Comparison of ENCODE assay signal across 10 cellular contexts in the genomic region with DNA sequence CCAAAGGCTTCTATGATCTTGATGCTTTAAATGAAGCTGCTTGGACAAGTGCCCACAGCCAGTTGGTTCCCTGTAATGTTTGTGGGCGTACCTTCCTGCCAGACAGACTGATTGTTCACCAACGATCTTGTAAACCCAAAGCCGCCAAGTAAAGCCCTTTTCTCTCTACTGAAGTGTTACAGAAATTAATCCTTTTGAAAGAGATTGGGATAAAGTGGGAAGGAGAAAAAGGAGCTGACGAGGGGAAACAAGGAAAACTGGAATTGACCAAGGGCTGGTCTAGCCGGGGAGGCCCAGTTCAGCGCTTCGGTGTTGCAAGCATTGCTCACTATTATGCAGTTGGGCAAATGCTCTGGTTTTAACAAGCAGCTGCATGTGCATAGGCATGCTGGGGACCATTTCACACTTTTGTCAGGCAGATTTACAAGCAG. TPM values are rescaled to one million over a fixed set of nuclear protein-coding genes. Genes with fewer than 3 reads are reported as not detected.
DNase-seq lines count a peak whose midpoint lies in the region; ATAC-seq, FAIRE-seq and TF ChIP-seq lines count a peak whose summit lies in the region.
"Had no signal": no experiment of that assay in that cellular context is flagged by ENCODE, and none has a peak within 500 bp of the region (broad histone marks: within the 10 kb centered on the region; RNA-seq: fewer than 3 reads in every experiment).

No MANE protein-coding gene starts in this region.

- TF ChIP-seq RAD21 in H1 (IDR thresholded peaks at IDR 0.05 in 1 of 2, conservative IDR thresholded peaks at IDR 0.05 in 1 of 2; ENCODE audit: low read depth in 2 of 2, low read length in 2 of 2), result no peak

- WGBS in H1 (ENCODE audit: extremely low coverage in 1 of 2, insufficient coverage in 1 of 2, insufficient read length in 1 of 2, insufficient replicate concordance in 2 of 2, low coverage in 1 of 2, low lambda C conversion rate in 2 of 2, missing lambda C conversion rate in 1 of 2), 2 experiments, result 41% methylated on average over 7 of the region's 7 CpGs; no CpG with 5 or more reads in 1 of the 2 experiments

- no peaks in the 10 kb centered on the region for H3K36me3 Mint-ChIP-seq in activated T-helper 1 cell treated with anti-CD3 and anti-CD28 coated beads, Interleukin-12 subunit alpha, Interleukin-12 subunit beta, Interleukin-2, Interleukin-4 antibody, amounts not matched to agents 30 ng/mL and 10 ng/mL and 1 ng/mL, durations not matched to agents 14 hours and 24 hours and 36 hours (ENCODE audit: low read depth)

- H3K23me2 ChIP-seq in H1 (ENCODE audit: low read depth, low read length), result no peaks in the 10 kb centered on the region

- 0 out of 2 replicates have a peak overlapping the region, but pooled peaks have one; percentile 54 for H2BK15ac ChIP-seq in H1 (ENCODE audit: low read length)

- no peak overlapping the region for H3K18ac ChIP-seq in H1 (ENCODE audit: extremely low read depth, low read length)

- CTCF ChIA-PET in H1 (lab: Charles Lee; ENCODE audit: partially characterized antibody), result interaction anchor here (0.6 to 2.0 kb wide), 5 partner anchors 10 to 318 kb away, joined by 3 to 10 read pairs (median 3); no protein-coding TSS in a partner anchor

- H4K8ac ChIP-seq in H1 (ENCODE audit: extremely low read depth, insufficient read depth, low read length), result no peak overlapping the region

- in situ Hi-C loops in ACHN (cut with HindIII; ENCODE audit: low pct_ligation_motif_present, low pct_unique_long_range_greater_than_20kb, low sequenced_read_pairs), result no loop called here

- H3K4me2 ChIP-seq in H1 (ENCODE audit: insufficient read depth in 1 of 2, low read depth in 2 of 2, low read length in 2 of 2), result peak overlapping the region; percentile 26 to 32; a peak in 2 of 4 replicates

- no peak overlapping the region for H3K4ac ChIP-seq in H1 (replicated peaks; ENCODE audit: insufficient read length, low read depth, low read length)

- ATAC-seq in mucosa of descending colon (peak; percentile 71), HG03439 (IDR thresholded peaks at IDR 0.05; ENCODE audit: unreplicated experiment) (no peak)

- H3K36me3 ChIP-seq in H1 (ENCODE audit: control insufficient read depth in 2 of 4, insufficient read depth in 4 of 4, low read length in 3 of 4) (no peaks in the 10 kb centered on the region), mucosa of descending colon (ENCODE audit: low read depth) (no peaks in the 10 kb centered on the region)

- no peak overlapping the region for H4K91ac ChIP-seq in H1 (replicated peaks; ENCODE audit: insufficient read length, low read length)

- no peak for TF ChIP-seq EP300 in H1 (IDR thresholded peaks at IDR 0.05; ENCODE audit: borderline replicate concordance in 1 of 2, low read depth in 2 of 2, low read length in 2 of 2)

- no peak overlapping the region for H3K27ac Mint-ChIP-seq in activated T-helper 1 cell treated with anti-CD3 and anti-CD28 coated beads, Interleukin-12 subunit alpha, Interleukin-12 subunit beta, Interleukin-2, Interleukin-4 antibody, amounts not matched to agents 30 ng/mL and 10 ng/mL and 1 ng/mL, durations not matched to agents 14 hours and 24 hours and 36 hours
- H3K27ac Mint-ChIP-seq: dendritic cell treated with granulocyte-macrophage colony-stimulating factor and Interleukin-4, amounts not matched to agents 40 ng/mL and 50 ng/mL, for 4 days had no signal

- no peaks in the 10 kb centered on the region for H3K79me2 ChIP-seq in H1 (ENCODE audit: control insufficient read depth in 1 of 2, insufficient read depth in 2 of 2, low read length in 2 of 2)

- peak; percentile 80 for DNase-seq in ACHN
- peak; percentile 41 for DNase-seq in NCI-H2227 (lab: John Stamatoyannopoulos, UW; ENCODE audit: unreplicated experiment)
- DNase-seq in H1 (ENCODE audit: low read depth in 1 of 2, low spot score in 2 of 2), result no peak
- peak; percentile 55 to 91 (median 61) for DNase-seq in mucosa of descending colon
- DNase-seq in activated T-helper 1 cell treated with anti-CD3 and anti-CD28 coated beads, Interleukin-12 subunit alpha, Interleukin-12 subunit beta, Interleukin-2, Interleukin-4 antibody, amounts not matched to agents 30 ng/mL and 10 ng/mL and 1 ng/mL, durations not matched to agents 14 hours and 24 hours and 36 hours (ENCODE audit: low spot score), result no peak
- no peak for DNase-seq in stimulated activated naive CD4-positive, alpha-beta T cell (lab: John Stamatoyannopoulos, UW)
- DNase-seq in activated CD4-positive, alpha-beta T cell treated with anti-CD3 and anti-CD28 coated beads, Interleukin-2, amount 50 U/mL, for 1 hour, result no peak
- DNase-seq: stimulated activated CD4-positive, alpha-beta T cell treated with anti-CD3 and anti-CD28 coated beads, Interleukin-2, amount 100 ng/mL, for 24 hours had no signal

- H3K9ac ChIP-seq in H1 (replicated peaks in 1 of 4; ENCODE audit: extremely low read depth in 1 of 4, low read depth in 3 of 4, low read length in 3 of 4), result no peak overlapping the region

- H2AK5ac ChIP-seq in H1 (ENCODE audit: low read depth, low read length), result no peak overlapping the region

- no peaks in the 10 kb centered on the region for H3K27me3 ChIP-seq in H1 (replicated peaks in 1 of 4; ENCODE audit: control insufficient read depth in 3 of 4, extremely low read depth in 1 of 4, insufficient read depth in 3 of 4, low read length in 3 of 4)

- no peak overlapping the region for H2BK5ac ChIP-seq in H1 (ENCODE audit: low read depth, low read length)

- H2BK12ac ChIP-seq in H1 (ENCODE audit: low read depth, low read length), result no peak overlapping the region

- TF ChIP-seq CTCF in H1 (IDR thresholded peaks at IDR 0.05; ENCODE audit: control extremely low read depth in 1 of 3, insufficient read depth in 1 of 3, low read depth in 1 of 3, low read length in 3 of 3) (no peak), mucosa of descending colon (IDR thresholded peaks at IDR 0.05) (no peak)

- no peak overlapping the region for H3K23ac ChIP-seq in H1 (ENCODE audit: insufficient read length)

- H4K20me1 ChIP-seq in H1 (replicated peaks in 1 of 2; ENCODE audit: control insufficient read depth in 1 of 2, insufficient read depth in 2 of 2, low read length in 2 of 2), result no peaks in the 10 kb centered on the region

- peaks cover 5% of the 10 kb centered on the region for H3K27me3 Mint-ChIP-seq in activated T-helper 1 cell treated with anti-CD3 and anti-CD28 coated beads, Interleukin-12 subunit alpha, Interleukin-12 subunit beta, Interleukin-2, Interleukin-4 antibody, amounts not matched to agents 30 ng/mL and 10 ng/mL and 1 ng/mL, durations not matched to agents 14 hours and 24 hours and 36 hours (ENCODE audit: insufficient read depth)

- H3K14ac ChIP-seq in H1 (ENCODE audit: insufficient read length), result no peak overlapping the region

- H3K9me3 Mint-ChIP-seq in activated T-helper 1 cell treated with anti-CD3 and anti-CD28 coated beads, Interleukin-12 subunit alpha, Interleukin-12 subunit beta, Interleukin-2, Interleukin-4 antibody, amounts not matched to agents 30 ng/mL and 10 ng/mL and 1 ng/mL, durations not matched to agents 14 hours and 24 hours and 36 hours, result no peaks in the 10 kb centered on the region

- no peak for FAIRE-seq in H1 (lab: Jason Lieb, UNC)

- H4K5ac ChIP-seq in H1 (ENCODE audit: insufficient read length, low read depth, low read length), result no peak overlapping the region

- peaks cover 0 to 10% (median 7%) of the 10 kb centered on the region in 4 experiments; a peak in 4 of 7 replicates for H3K4me1 ChIP-seq in H1 (replicated peaks in 1 of 4; ENCODE audit: control insufficient read depth in 3 of 4, insufficient read depth in 4 of 4, low read length in 3 of 4)
- H3K4me1 ChIP-seq in mucosa of descending colon (ENCODE audit: low read depth), result peaks cover 20% of the 10 kb centered on the region

- POLR2A ChIA-PET in H1 (lab: Charles Lee; ENCODE audit: partially characterized antibody), result interaction anchor here (1.2 kb wide), 1 partner anchor 13 kb away, joined by 3 read pairs; no protein-coding TSS in a partner anchor

- intact Hi-C loops in mucosa of descending colon (cut with DNase I, micrococcal nuclease), result no loop called here
- intact Hi-C loops in activated T-helper 1 cell treated with anti-CD3 and anti-CD28 coated beads, Interleukin-12 subunit alpha, Interleukin-12 subunit beta, Interleukin-2, Interleukin-4 antibody, amounts not matched to agents 30 ng/mL and 10 ng/mL and 1 ng/mL, durations not matched to agents 14 hours and 24 hours and 36 hours (cut with micrococcal nuclease), result no loop called here

- H2BK20ac ChIP-seq in H1 (ENCODE audit: low read length), result no peak overlapping the region

- H2AFZ ChIP-seq in H1 (ENCODE audit: low read length), result peak overlapping the region; percentile 76; the same call in 1 of the 2 replicates

- no peak overlapping the region for H3K4me3 Mint-ChIP-seq in activated T-helper 1 cell treated with anti-CD3 and anti-CD28 coated beads, Interleukin-12 subunit alpha, Interleukin-12 subunit beta, Interleukin-2, Interleukin-4 antibody, amounts not matched to agents 30 ng/mL and 10 ng/mL and 1 ng/mL, durations not matched to agents 14 hours and 24 hours and 36 hours
- H3K4me3 Mint-ChIP-seq: dendritic cell treated with granulocyte-macrophage colony-stimulating factor and Interleukin-4, amounts not matched to agents 40 ng/mL and 50 ng/mL, for 4 days had no signal

- no peaks in the 10 kb centered on the region for H3K4me1 Mint-ChIP-seq in activated T-helper 1 cell treated with anti-CD3 and anti-CD28 coated beads, Interleukin-12 subunit alpha, Interleukin-12 subunit beta, Interleukin-2, Interleukin-4 antibody, amounts not matched to agents 30 ng/mL and 10 ng/mL and 1 ng/mL, durations not matched to agents 14 hours and 24 hours and 36 hours (ENCODE audit: low read depth)

- H2BK120ac ChIP-seq in H1 (replicated peaks; ENCODE audit: low read depth, low read length), result peak overlapping the region; percentile 64

- TF ChIP-seq POLR2A in H1 (IDR thresholded peaks at IDR 0.05; ENCODE audit: control extremely low read depth in 1 of 2, low read depth in 2 of 2, low read length in 2 of 2), result no peak

- no peak overlapping the region for H3K27ac ChIP-seq in H1 (ENCODE audit: low read depth, low read length)

- H3K9me3 ChIP-seq in H1 (ENCODE audit: insufficient read depth in 2 of 2, low read depth in 1 of 2, low read length in 1 of 2), result no peaks in the 10 kb centered on the region
- H3K9me3 ChIP-seq in mucosa of descending colon, result no peaks in the 10 kb centered on the region

- H3K79me1 ChIP-seq in H1 (ENCODE audit: low read depth, low read length), result no peaks in the 10 kb centered on the region

- H3K56ac ChIP-seq in H1 (replicated peaks; ENCODE audit: insufficient read length, low read depth, low read length), result no peak overlapping the region

- no peak overlapping the region for H3K4me3 ChIP-seq in H1 (ENCODE audit: extremely low read depth in 1 of 4, insufficient read depth in 2 of 4, low read depth in 3 of 4, low read length in 4 of 4)
- no peak overlapping the region for H3K4me3 ChIP-seq in mucosa of descending colon

RNA-seq across cellular contexts. Expression of a gene that starts 53.2 kb away (rescaled TPM):
- not detected in 2 replicates for total RNA-seq in H1 (2021; fragmentation: NEBNext Ultra II Directional; extraction: Animal tissue kit (Norgen Biotek cat#: 25700))
- not detected in 2 replicates for polyA plus RNA-seq in H1 (2011; rRNA removed)
- polyA plus RNA-seq in H1 (2011; cell fraction: cytosol; rRNA removed), result 0.04 TPM
- polyA plus RNA-seq in H1 (2011; cell fraction: nucleus; rRNA removed), result 0.07 TPM
- 0.09 TPM in 1 of 4 replicates, not detected in the others for polyA plus RNA-seq in H1 (2012, experiment 1 of 2)
- polyA plus RNA-seq in H1 (2012, experiment 2 of 2), result not detected
- polyA plus RNA-seq in H1 (2013, experiment 1 of 2), result 0.04 TPM
- polyA plus RNA-seq in H1 (2013, experiment 2 of 2), result 0.06 TPM
- 0.09 TPM in 1 of 2 replicates, not detected in the other for polyA minus RNA-seq in H1 (2011; rRNA and poly(A)+ RNA removed)
- not detected for polyA minus RNA-seq in H1 (2011; cell fraction: cytosol; rRNA and poly(A)+ RNA removed)
- polyA minus RNA-seq in H1 (2011; cell fraction: nucleus; rRNA and poly(A)+ RNA removed), result 0.40 TPM
- total RNA-seq in mucosa of descending colon, result under 1 TPM in 2 of 3 donors, not detected in 1; 0.28 to 0.61 TPM
- total RNA-seq in activated T-helper 1 cell treated with anti-CD3 and anti-CD28 coated beads, Interleukin-12 subunit alpha, Interleukin-12 subunit beta, Interleukin-2, Interleukin-4 antibody, amounts not matched to agents 30 ng/mL and 10 ng/mL and 1 ng/mL, durations not matched to agents 14 hours and 24 hours and 36 hours, result not detected in 2 replicates

Comparison
In these comparisons a context has a peak if more than half of its experiments do, and no peak if none do; other contexts are left out.
1. DNase-seq: peak in ACHN (single experiment), NCI-H2227 (single experiment) and mucosa of descending colon (3 of 3); none in H1 (0 of 2), activated T-helper 1 cell treated with anti-CD3 and anti-CD28 coated beads, Interleukin-12 subunit alpha, Interleukin-12 subunit beta, Interleukin-2, Interleukin-4 antibody, amounts not matched to agents 30 ng/mL and 10 ng/mL and 1 ng/mL, durations not matched to agents 14 hours and 24 hours and 36 hours (single experiment), stimulated activated naive CD4-positive, alpha-beta T cell (0 of 6) and activated CD4-positive, alpha-beta T cell treated with anti-CD3 and anti-CD28 coated beads, Interleukin-2, amount 50 U/mL, for 1 hour (single experiment).